In the genomic region with DNA sequence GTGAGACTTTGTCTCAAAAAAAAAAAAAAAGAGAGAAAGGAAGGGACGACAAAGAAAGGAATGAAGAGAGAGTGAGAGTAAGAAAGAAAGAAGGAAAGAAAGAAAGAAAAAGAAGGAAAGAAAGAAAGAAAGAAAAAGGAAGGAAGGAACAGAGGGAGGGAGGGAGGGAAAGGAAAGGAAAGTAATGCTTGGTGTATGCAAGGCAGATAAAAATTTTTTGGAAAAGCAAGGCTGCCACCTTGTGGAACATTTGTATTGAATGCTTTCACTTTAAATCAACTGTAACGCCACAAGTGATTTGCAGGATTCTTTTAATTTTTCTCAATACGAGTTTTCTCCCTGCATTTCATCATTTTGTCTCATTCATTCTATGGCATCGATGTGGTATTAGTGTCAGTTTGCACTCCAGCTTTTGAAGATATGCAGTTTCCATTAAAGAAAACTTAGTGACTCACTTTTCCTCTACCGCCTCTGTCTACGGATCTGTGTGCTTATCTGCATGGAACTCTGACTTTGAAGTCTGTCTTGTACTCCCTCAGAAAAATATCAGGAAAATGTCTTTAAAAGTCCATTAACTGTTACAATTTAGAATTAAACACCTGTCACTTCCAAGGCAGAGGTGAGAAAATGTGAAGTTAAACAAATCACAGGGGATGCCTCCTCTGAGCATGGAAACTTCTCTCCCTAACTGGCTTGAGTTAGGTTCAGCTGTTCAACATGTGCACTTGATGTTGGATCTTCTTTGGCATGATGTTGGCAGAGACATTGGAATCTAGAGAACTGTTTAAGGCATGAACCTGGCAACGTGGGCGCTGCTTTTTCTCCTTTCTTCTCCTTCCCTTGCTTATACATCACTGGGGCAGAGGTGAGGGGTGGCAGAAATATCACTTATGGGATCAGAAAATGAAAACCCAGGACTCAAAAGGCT, we compare ENCODE assay signal across 8 cellular contexts. TPM values are rescaled to one million over a fixed set of nuclear protein-coding genes. Genes with fewer than 3 reads are reported as not detected.
DNase-seq lines count a peak whose midpoint lies in the region; ATAC-seq and TF ChIP-seq lines count a peak whose summit lies in the region.

No MANE protein-coding gene starts in this region.

- no peak for ATAC-seq in HG03457 (IDR thresholded peaks at IDR 0.05; ENCODE audit: unreplicated experiment)

- H3K9ac ChIP-seq in SK-N-MC (ENCODE audit: insufficient read length): peak overlapping the region; percentile 50

- intact Hi-C loops in spleen (cut with DNase I; ENCODE audit: low total_unique reads): loop anchor here (5.0 kb wide), 2 partner anchors 182 to 367 kb away; no protein-coding TSS in a partner anchor

- peaks cover 3 to 23% (median 14%) of the 10 kb centered on the region in 6 donors for H3K4me1 ChIP-seq in spleen

- no peak for TF ChIP-seq POLR2A in spleen (IDR thresholded peaks at IDR 0.05)

- no peaks in the 10 kb centered on the region for H3K36me3 ChIP-seq in SK-N-MC (ENCODE audit: insufficient read depth, low read length)
- H3K36me3 ChIP-seq in spleen: no peaks in the 10 kb centered on the region

- H3K9me3 ChIP-seq in SK-N-MC (ENCODE audit: low read depth, low read length) (no peaks in the 10 kb centered on the region), spleen (no peaks in the 10 kb centered on the region)

- H3K27ac ChIP-seq in SK-N-MC: 0 out of 2 replicates have a peak overlapping the region, but pooled peaks have one; percentile 40
- H3K27ac ChIP-seq in spleen: no peak overlapping the region

- WGBS in spleen, 5 donors: 35 to 39% (median 38%) methylated on average over 8 of the region's 8 CpGs

- H3K27me3 ChIP-seq in spleen (replicated peaks in 1 of 7): peaks cover 0 to 5% (median 0%) of the 10 kb centered on the region in 7 donors

- H3K4me3 ChIP-seq in SK-N-MC (peak overlapping the region; percentile 50), spleen (no peak overlapping the region)

- in situ Hi-C loops in T47D (cut with HindIII; ENCODE audit: low pct_unique_long_range_greater_than_20kb, low sequenced_read_pairs): no loop called here

- TF ChIP-seq CTCF in spleen (IDR thresholded peaks at IDR 0.05 in 8 of 11, conservative IDR thresholded peaks at IDR 0.05 in 3 of 11): peak; percentile 43 to 77 (median 68)

- peak; percentile 5 to 44 for DNase-seq in stimulated activated CD4-positive, alpha-beta T cell treated with anti-CD3 and anti-CD28 coated beads, Interleukin-2, amount 100 ng/mL, for 24 hours
- no peak for DNase-seq in stimulated activated CD4-positive, alpha-beta T cell treated with anti-CD3 and anti-CD28 coated beads, Interleukin-4, amount 100 ng/mL, for 1 hour
- DNase-seq in NAMALWA (ENCODE audit: low spot score) (peak; percentile 85), SK-N-MC (ENCODE audit: low read depth, low spot score) (peak; percentile 85), T47D (ENCODE audit: low read depth in 1 of 2, low spot score in 1 of 2) (peak; percentile 34 to 79), inferior parietal cortex (ENCODE audit: extremely low spot score) (peak; percentile 95), spleen (no peak)

RNA-seq across cellular contexts. Expression of gene ZDHHC20, which starts 20.0 kb away (rescaled TPM):
- total RNA-seq in spleen: 100 to 1,000 TPM in 2 of 7 donors, 10 to 100 TPM in 5; 62.8 to 110 (median 84.8) TPM
- polyA plus RNA-seq in spleen: 10 to 100 TPM; 15.6 to 19.2 (median 18.8) TPM

Comparison
In these comparisons a context has a peak if more than half of its experiments do, and no peak if none do; other contexts are left out.
1. DNase-seq: peak in stimulated activated CD4-positive, alpha-beta T cell treated with anti-CD3 and anti-CD28 coated beads, Interleukin-2, amount 100 ng/mL, for 24 hours (2 of 2), NAMALWA (single experiment), SK-N-MC (single experiment), T47D (2 of 2) and inferior parietal cortex (single experiment); none in stimulated activated CD4-positive, alpha-beta T cell treated with anti-CD3 and anti-CD28 coated beads, Interleukin-4, amount 100 ng/mL, for 1 hour (single experiment) and spleen (single experiment).